22 cellular contexts compared by ENCODE assay signal in the genomic region with DNA sequence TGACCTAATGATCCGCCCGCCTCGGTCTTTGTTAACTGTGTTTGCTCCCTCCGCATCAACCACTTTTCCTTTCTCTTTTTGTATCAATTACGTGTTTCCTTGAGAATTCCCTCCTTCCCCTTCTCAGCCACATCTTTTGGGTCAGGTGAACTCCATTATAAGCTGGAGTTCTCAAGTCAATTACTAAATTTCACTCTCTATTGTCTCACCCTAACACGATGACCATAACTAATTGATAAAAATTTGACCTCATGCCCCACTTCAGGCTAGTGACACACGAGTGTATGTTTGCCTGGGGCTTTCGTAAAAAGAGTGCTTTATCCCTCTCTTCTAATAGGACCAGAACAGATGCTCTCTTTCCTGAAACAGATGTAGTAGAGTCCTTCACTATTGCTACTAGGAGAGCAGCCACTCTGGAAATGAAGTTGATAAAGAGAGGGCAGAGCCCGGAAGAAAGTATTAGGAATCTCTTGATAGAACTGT.
DNase-seq lines count a peak whose midpoint lies in the region; ATAC-seq and TF ChIP-seq lines count a peak whose summit lies in the region.
"Had no signal": no experiment of that assay in that cellular context is flagged by ENCODE, and none has a peak within 500 bp of the region (broad histone marks: within the 10 kb centered on the region; RNA-seq: fewer than 3 reads in every experiment).

No MANE protein-coding gene starts in this region.

- H3K9me3 Mint-ChIP-seq in mesothelial cell of epicardium = peaks cover 4% of the 10 kb centered on the region
- H3K9me3 Mint-ChIP-seq in activated T-cell treated with anti-CD3 and anti-CD28 coated beads, Interleukin-2, amount 50 U/mL, for 72 hours = peaks cover 5 to 7% of the 10 kb centered on the region in 2 donors

- peak overlapping the region; percentile 22 for H3K4me3 Mint-ChIP-seq in mesothelial cell of epicardium
- H3K4me3 Mint-ChIP-seq in activated T-cell treated with anti-CD3 and anti-CD28 coated beads, Interleukin-2, amount 50 U/mL, for 72 hours = no peak overlapping the region
- H3K4me3 Mint-ChIP-seq: activated CD8-positive, alpha-beta T cell treated with anti-CD3 and anti-CD28 coated beads for 36 hours; dendritic cell treated with granulocyte-macrophage colony-stimulating factor and Interleukin-4, amounts not matched to agents 40 ng/mL and 50 ng/mL, for 4 days; immature natural killer cell; naive thymus-derived CD8-positive, alpha-beta T cell; stimulated activated naive CD8-positive, alpha-beta T cell treated with anti-CD3 and anti-CD28 coated beads, Interleukin-15, Interleukin-2, amounts not matched to agents 100 ng/mL and 50 ng/mL, for 24 hours had no signal

- H3K9ac ChIP-seq in HUES48 (ENCODE audit: low read depth, low read length) (no peak overlapping the region), SK-N-MC (ENCODE audit: insufficient read length) (no peak overlapping the region)

- no peaks in the 10 kb centered on the region for H3K27me3 Mint-ChIP-seq in mesothelial cell of epicardium (ENCODE audit: low read depth)
- H3K27me3 Mint-ChIP-seq in activated T-cell treated with anti-CD3 and anti-CD28 coated beads, Interleukin-2, amount 50 U/mL, for 72 hours (ENCODE audit: low read depth) = no peaks in the 10 kb centered on the region
- H3K27me3 Mint-ChIP-seq: activated CD8-positive, alpha-beta T cell treated with anti-CD3 and anti-CD28 coated beads for 36 hours; dendritic cell treated with granulocyte-macrophage colony-stimulating factor and Interleukin-4, amounts not matched to agents 40 ng/mL and 50 ng/mL, for 4 days; naive thymus-derived CD8-positive, alpha-beta T cell; stimulated activated naive CD8-positive, alpha-beta T cell treated with anti-CD3 and anti-CD28 coated beads, Interleukin-15, Interleukin-2, amounts not matched to agents 100 ng/mL and 50 ng/mL, for 24 hours had no signal

- ATAC-seq in activated T-cell treated with anti-CD3 and anti-CD28 coated beads, Interleukin-2, amount 50 U/mL, for 72 hours (replicated peaks in 1 of 2) = no peak
- ATAC-seq: activated CD8-positive, alpha-beta T cell treated with anti-CD3 and anti-CD28 coated beads for 36 hours; activated naive CD4-positive, alpha-beta T cell treated with anti-CD3 and anti-CD28 coated beads, Interleukin-2, amount 50 U/mL, for 72 hours; naive thymus-derived CD8-positive, alpha-beta T cell; upper lobe of right lung had no signal

- peak overlapping the region; percentile 51 for H3K4me3 ChIP-seq in HUES48 (ENCODE audit: low read depth, low read length)
- 0 out of 2 replicates have a peak overlapping the region, but pooled peaks have one; percentile 14 for H3K4me3 ChIP-seq in SK-N-MC
- H3K4me3 ChIP-seq: lung, upper lobe of right lung had no signal

- H3K27ac ChIP-seq in HUES48 (ENCODE audit: low read depth, low read length) (no peak overlapping the region), SK-N-MC (no peak overlapping the region)
- H3K27ac ChIP-seq: epithelial cell of prostate, upper lobe of right lung had no signal

- H3K27me3 ChIP-seq in HUES48 (ENCODE audit: control insufficient read depth, insufficient read depth, low read length) = no peaks in the 10 kb centered on the region
- H3K27me3 ChIP-seq: upper lobe of right lung had no signal

- no peak for TF ChIP-seq CTCF in mesothelial cell of epicardium (IDR thresholded peaks at IDR 0.05; ENCODE audit: unreplicated experiment)

- no peaks in the 10 kb centered on the region for H3K4me1 ChIP-seq in HUES48 (ENCODE audit: control insufficient read depth, insufficient read depth, low read length)
- H3K4me1 ChIP-seq: upper lobe of right lung had no signal

- H3K9me3 ChIP-seq in HUES48 (ENCODE audit: control insufficient read depth, insufficient read depth, low read length) = no peaks in the 10 kb centered on the region
- no peaks in the 10 kb centered on the region for H3K9me3 ChIP-seq in SK-N-MC (ENCODE audit: low read depth, low read length)
- H3K9me3 ChIP-seq: upper lobe of right lung had no signal

- no peak overlapping the region for H3K27ac Mint-ChIP-seq in mesothelial cell of epicardium
- no peak overlapping the region for H3K27ac Mint-ChIP-seq in activated T-cell treated with anti-CD3 and anti-CD28 coated beads, Interleukin-2, amount 50 U/mL, for 72 hours
- H3K27ac Mint-ChIP-seq: activated CD8-positive, alpha-beta T cell treated with anti-CD3 and anti-CD28 coated beads for 36 hours; activated naive CD4-positive, alpha-beta T cell treated with anti-CD3 and anti-CD28 coated beads, Interleukin-2, amount 50 U/mL, for 72 hours; dendritic cell treated with granulocyte-macrophage colony-stimulating factor and Interleukin-4, amounts not matched to agents 40 ng/mL and 50 ng/mL, for 4 days; immature natural killer cell; naive thymus-derived CD8-positive, alpha-beta T cell; stimulated activated naive CD8-positive, alpha-beta T cell treated with anti-CD3 and anti-CD28 coated beads, Interleukin-15, Interleukin-2, amounts not matched to agents 100 ng/mL and 50 ng/mL, for 24 hours had no signal

- no peaks in the 10 kb centered on the region for H3K36me3 ChIP-seq in HUES48 (ENCODE audit: control insufficient read depth, insufficient read depth, low read length)
- H3K36me3 ChIP-seq in SK-N-MC (ENCODE audit: insufficient read depth, low read length) = no peaks in the 10 kb centered on the region
- H3K36me3 ChIP-seq: upper lobe of right lung had no signal

- H3K36me3 Mint-ChIP-seq in mesothelial cell of epicardium = no peaks in the 10 kb centered on the region
- H3K36me3 Mint-ChIP-seq in activated T-cell treated with anti-CD3 and anti-CD28 coated beads, Interleukin-2, amount 50 U/mL, for 72 hours (ENCODE audit: insufficient read depth in 2 of 2) = no peaks in the 10 kb centered on the region
- H3K36me3 Mint-ChIP-seq: activated naive CD4-positive, alpha-beta T cell treated with anti-CD3 and anti-CD28 coated beads, Interleukin-2, amount 50 U/mL, for 72 hours; immature natural killer cell; naive thymus-derived CD8-positive, alpha-beta T cell had no signal

- DNase-seq in A172 (ENCODE audit: low spot score) = peak; percentile 18
- no peak for DNase-seq in SK-N-MC (ENCODE audit: low read depth, low spot score)
- no peak for DNase-seq in mesothelial cell of epicardium (ENCODE audit: low spot score in 2 of 2, unreplicated experiment in 2 of 2)
- DNase-seq in activated T-cell treated with anti-CD3 and anti-CD28 coated beads, Interleukin-2, amount 50 U/mL, for 72 hours = no peak
- no peak for DNase-seq in middle frontal gyrus (ENCODE audit: extremely low spot score, low spot score)
- no peak for DNase-seq in H4 (ENCODE audit: low spot score)
- DNase-seq in nucleus accumbens (lab: John Stamatoyannopoulos, UW) = no peak
- DNase-seq: activated CD8-positive, alpha-beta T cell treated with anti-CD3 and anti-CD28 coated beads for 36 hours; activated T-cell treated with anti-CD3 and anti-CD28 coated beads, Interleukin-2, amount 50 U/mL, for 48 hours; immature natural killer cell; IMR-90; MV-4-11; naive thymus-derived CD8-positive, alpha-beta T cell; NCI-H2081 treated with DMSO at 0.1 percent for 48 hours; NCI-H526; upper lobe of right lung had no signal

- H3K4me1 Mint-ChIP-seq in mesothelial cell of epicardium = peaks cover 3% of the 10 kb centered on the region
- H3K4me1 Mint-ChIP-seq in activated T-cell treated with anti-CD3 and anti-CD28 coated beads, Interleukin-2, amount 50 U/mL, for 72 hours (ENCODE audit: low read depth) = no peaks in the 10 kb centered on the region
- H3K4me1 Mint-ChIP-seq: immature natural killer cell; naive thymus-derived CD8-positive, alpha-beta T cell had no signal
